ENCODE assay signal across 3 cellular contexts in genomic region chr15:35698978-35699377, GRCh38.
TF ChIP-seq lines count a peak whose summit lies in the region.

No MANE protein-coding gene starts in this region.

TF ChIP-seq in GM23338, 12 proteins besides CTCF, POLR2A, EP300 and RAD21 (continues in another document):
- TF ChIP-seq ZNF114 (CRISPR knock-in tag; IDR thresholded peaks at IDR 0.05) (no peak), ZNF462 (CRISPR knock-in tag; IDR thresholded peaks at IDR 0.05) (no peak), NANOG (IDR thresholded peaks at IDR 0.05; ENCODE audit: borderline replicate concordance) (no peak), ETS1 (IDR thresholded peaks at IDR 0.05) (no peak), JUNB (IDR thresholded peaks at IDR 0.05; ENCODE audit: unreplicated experiment) (no peak)

TF ChIP-seq in IMR-90, 13 proteins besides CTCF, POLR2A, EP300 and RAD21:
- TF ChIP-seq BHLHE40 (IDR thresholded peaks at IDR 0.05; ENCODE audit: low read depth, low read length) (no peak), RFX5 (IDR thresholded peaks at IDR 0.05; ENCODE audit: low read depth, low read length) (no peak), CEBPB (IDR thresholded peaks at IDR 0.05; ENCODE audit: low read depth, low read length) (no peak), ELK1 (IDR thresholded peaks at IDR 0.05; ENCODE audit: borderline replicate concordance, low read depth, low read length) (no peak), RCOR1 (IDR thresholded peaks at IDR 0.05; ENCODE audit: insufficient replicate concordance, low read length) (no peak), FOS (IDR thresholded peaks at IDR 0.05; ENCODE audit: low read depth, low read length) (no peak), MAFK (IDR thresholded peaks at IDR 0.05; ENCODE audit: low read depth, low read length) (no peak), MXI1 (IDR thresholded peaks at IDR 0.05; ENCODE audit: borderline replicate concordance, low read depth, low read length) (no peak), MAZ (IDR thresholded peaks at IDR 0.05; ENCODE audit: borderline replicate concordance, low read depth, low read length) (no peak), CHD1 (IDR thresholded peaks at IDR 0.05; ENCODE audit: low read depth, low read length) (no peak), USF2 (IDR thresholded peaks at IDR 0.05; ENCODE audit: low read depth, low read length) (no peak), SMC3 (IDR thresholded peaks at IDR 0.05; ENCODE audit: low read depth, low read length) (no peak), NFE2L2 (IDR thresholded peaks at IDR 0.05; ENCODE audit: low read depth, low read length) (no peak)

TF ChIP-seq in K562, 482 proteins besides CTCF, POLR2A, EP300 and RAD21:
- TF ChIP-seq HMG20B (CRISPR knock-in tag; IDR thresholded peaks at IDR 0.05) (no peak), ERF (CRISPR knock-in tag; IDR thresholded peaks at IDR 0.05) (no peak), NCOA6 (IDR thresholded peaks at IDR 0.05) (no peak)
